ENCODE assay signal across 2 cellular contexts in the genomic region with DNA sequence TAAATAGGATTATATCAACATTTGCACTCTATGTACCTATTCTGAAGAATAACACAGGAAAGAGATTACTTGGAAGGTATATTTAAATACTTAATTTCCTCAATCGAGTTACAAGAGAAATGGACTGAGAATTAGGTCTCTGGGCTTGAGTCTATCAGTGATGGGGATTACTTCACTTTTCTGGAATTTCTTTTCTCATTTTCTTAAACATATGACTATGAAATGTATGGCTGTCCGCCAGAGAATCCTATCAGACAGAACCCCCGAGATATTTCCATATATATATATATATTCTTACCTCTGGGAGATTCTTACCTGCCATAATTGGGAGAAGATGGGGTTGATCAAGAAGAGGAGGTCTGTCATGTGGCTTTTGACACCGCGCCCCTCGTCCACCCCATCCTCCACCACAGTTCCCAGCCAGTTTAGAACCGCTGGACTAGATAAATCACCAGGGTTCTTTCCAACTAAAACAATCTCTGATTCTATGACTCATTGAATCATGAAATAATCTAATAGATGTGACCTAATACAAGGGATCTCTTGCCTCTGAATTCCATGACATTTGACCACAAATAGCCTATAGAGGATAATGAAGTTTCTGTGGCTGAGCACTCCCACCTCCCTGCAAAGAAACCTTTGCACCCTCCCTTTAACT.
TF ChIP-seq lines count a peak whose summit lies in the region.

No MANE protein-coding gene starts in this region.

TF ChIP-seq in A549, 52 proteins besides CTCF, POLR2A, EP300 and RAD21 (continued from another document):
- TF ChIP-seq REST (IDR thresholded peaks at IDR 0.05) (no peak), ZNF302 (CRISPR knock-in tag; IDR thresholded peaks at IDR 0.05) (no peak), NR3C1 (IDR thresholded peaks at IDR 0.05) (no peak), ZSCAN20 (CRISPR knock-in tag; IDR thresholded peaks at IDR 0.05) (no peak), CHD4 (IDR thresholded peaks at IDR 0.05; ENCODE audit: borderline replicate concordance) (no peak), MAZ (IDR thresholded peaks at IDR 0.05; ENCODE audit: borderline replicate concordance, low read depth, low read length) (no peak), FOXS1 (CRISPR knock-in tag; IDR thresholded peaks at IDR 0.05) (no peak), NPAS2 (CRISPR knock-in tag; IDR thresholded peaks at IDR 0.05; ENCODE audit: borderline replicate concordance) (no peak), POLR2AphosphoS2 (conservative IDR thresholded peaks at IDR 0.05; ENCODE audit: low read length) (no peak), CEBPB (IDR thresholded peaks at IDR 0.05) (no peak), KDM1A (IDR thresholded peaks at IDR 0.05; ENCODE audit: low read depth) (no peak), CBX8 (IDR thresholded peaks at IDR 0.05) (no peak)
- TF ChIP-seq, protein P1, sequence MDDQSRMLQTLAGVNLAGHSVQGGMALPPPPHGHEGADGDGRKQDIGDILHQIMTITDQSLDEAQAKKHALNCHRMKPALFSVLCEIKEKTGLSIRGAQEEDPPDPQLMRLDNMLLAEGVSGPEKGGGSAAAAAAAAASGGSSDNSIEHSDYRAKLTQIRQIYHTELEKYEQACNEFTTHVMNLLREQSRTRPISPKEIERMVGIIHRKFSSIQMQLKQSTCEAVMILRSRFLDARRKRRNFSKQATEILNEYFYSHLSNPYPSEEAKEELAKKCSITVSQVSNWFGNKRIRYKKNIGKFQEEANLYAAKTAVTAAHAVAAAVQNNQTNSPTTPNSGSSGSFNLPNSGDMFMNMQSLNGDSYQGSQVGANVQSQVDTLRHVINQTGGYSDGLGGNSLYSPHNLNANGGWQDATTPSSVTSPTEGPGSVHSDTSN (IDR thresholded peaks at IDR 0.05), result no peak
- TF ChIP-seq, protein P2, sequence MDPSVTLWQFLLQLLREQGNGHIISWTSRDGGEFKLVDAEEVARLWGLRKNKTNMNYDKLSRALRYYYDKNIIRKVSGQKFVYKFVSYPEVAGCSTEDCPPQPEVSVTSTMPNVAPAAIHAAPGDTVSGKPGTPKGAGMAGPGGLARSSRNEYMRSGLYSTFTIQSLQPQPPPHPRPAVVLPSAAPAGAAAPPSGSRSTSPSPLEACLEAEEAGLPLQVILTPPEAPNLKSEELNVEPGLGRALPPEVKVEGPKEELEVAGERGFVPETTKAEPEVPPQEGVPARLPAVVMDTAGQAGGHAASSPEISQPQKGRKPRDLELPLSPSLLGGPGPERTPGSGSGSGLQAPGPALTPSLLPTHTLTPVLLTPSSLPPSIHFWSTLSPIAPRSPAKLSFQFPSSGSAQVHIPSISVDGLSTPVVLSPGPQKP (IDR thresholded peaks at IDR 0.05; ENCODE audit: low read depth, low read length), result no peak

TF ChIP-seq in IMR-90, 13 proteins besides CTCF, POLR2A, EP300 and RAD21 (continued from another document):
- TF ChIP-seq CEBPB (IDR thresholded peaks at IDR 0.05; ENCODE audit: low read depth, low read length) (peak; percentile 17; the same call in 1 of the 2 replicates), RCOR1 (IDR thresholded peaks at IDR 0.05; ENCODE audit: insufficient replicate concordance, low read length) (no peak), FOS (IDR thresholded peaks at IDR 0.05; ENCODE audit: low read depth, low read length) (peak; percentile 46), CHD1 (IDR thresholded peaks at IDR 0.05; ENCODE audit: low read depth, low read length) (no peak)
TF ChIP-seq in IMR-90: peak in this region for 2.
